1 cellular context compared by ENCODE assay signal in genomic region chr15:101445562-101446526, GRCh38.
TF ChIP-seq lines count a peak whose summit lies in the region.

No MANE protein-coding gene starts in this region.

TF ChIP-seq in K562, 482 proteins besides CTCF, POLR2A, EP300 and RAD21 (continued from another document and continues in another):
- TF ChIP-seq ZBTB49 (CRISPR knock-in tag; IDR thresholded peaks at IDR 0.05; ENCODE audit: borderline replicate concordance) (0 out of 2 replicates have a peak, but pooled peaks have one; percentile 72), PYGO2 (tag; IDR thresholded peaks at IDR 0.05) (no peak), ATF1 (CRISPR knock-in tag; IDR thresholded peaks at IDR 0.05) (no peak), ATF1 (tag; IDR thresholded peaks at IDR 0.05) (peak; percentile 45), IFI16 (CRISPR knock-in tag; IDR thresholded peaks at IDR 0.05) (no peak), HNRNPH1 (optimal IDR thresholded peaks at IDR 0.05; ENCODE audit: low read depth, low read length) (no peak), DPF2 (IDR thresholded peaks at IDR 0.05) (peak; percentile 83), MBD2 (IDR thresholded peaks at IDR 0.05; ENCODE audit: borderline replicate concordance, low read depth) (no peak), CSDE1 (IDR thresholded peaks at IDR 0.05) (no peak), ZNF695 (CRISPR knock-in tag; IDR thresholded peaks at IDR 0.05) (no peak), MYNN (IDR thresholded peaks at IDR 0.05) (no peak), MYNN (CRISPR knock-in tag; IDR thresholded peaks at IDR 0.05) (no peak), SRSF3 (IDR thresholded peaks at IDR 0.05; ENCODE audit: insufficient read depth, low read length) (no peak), SP2 (IDR thresholded peaks at IDR 0.05; ENCODE audit: extremely low read depth, low read depth, low read length, poor library complexity, severe bottlenecking) (no peak), BMI1 (IDR thresholded peaks at IDR 0.05; ENCODE audit: low read length) (no peak), STAT6 (CRISPR knock-in tag; IDR thresholded peaks at IDR 0.05) (no peak), ZNF644 (tag; IDR thresholded peaks at IDR 0.05; ENCODE audit: low read depth) (no peak), RBM15 (IDR thresholded peaks at IDR 0.05; ENCODE audit: insufficient read depth, low read length) (no peak), ELK1 (CRISPR knock-in tag; IDR thresholded peaks at IDR 0.05) (no peak), MIER1 (IDR thresholded peaks at IDR 0.05; ENCODE audit: low read depth) (no peak), NFIC (IDR thresholded peaks at IDR 0.05) (peak; percentile 66), PKNOX1 (IDR thresholded peaks at IDR 0.05) (peak; percentile 85), TFE3 (CRISPR knock-in tag; IDR thresholded peaks at IDR 0.05) (no peak), ZNF512 (tag; IDR thresholded peaks at IDR 0.05) (no peak), ZNF511 (CRISPR knock-in tag; IDR thresholded peaks at IDR 0.05) (no peak), CBX3 (IDR thresholded peaks at IDR 0.05; ENCODE audit: borderline replicate concordance in 1 of 2, low read length in 2 of 2) (peak in 1 of 2 experiments; percentile 39; a peak in 1 of 3 replicates), CBFB (CRISPR knock-in tag; IDR thresholded peaks at IDR 0.05) (no peak), BCLAF1 (IDR thresholded peaks at IDR 0.05; ENCODE audit: borderline replicate concordance in 1 of 2, control insufficient read depth in 1 of 2, low read depth in 2 of 2, low read length in 1 of 2) (no peak), SIN3B (IDR thresholded peaks at IDR 0.05; ENCODE audit: low read depth) (no peak), HDAC8 (tag; IDR thresholded peaks at IDR 0.05) (peak; percentile 57; the same call in 1 of the 2 replicates)
- TF ChIP-seq, protein P1, sequence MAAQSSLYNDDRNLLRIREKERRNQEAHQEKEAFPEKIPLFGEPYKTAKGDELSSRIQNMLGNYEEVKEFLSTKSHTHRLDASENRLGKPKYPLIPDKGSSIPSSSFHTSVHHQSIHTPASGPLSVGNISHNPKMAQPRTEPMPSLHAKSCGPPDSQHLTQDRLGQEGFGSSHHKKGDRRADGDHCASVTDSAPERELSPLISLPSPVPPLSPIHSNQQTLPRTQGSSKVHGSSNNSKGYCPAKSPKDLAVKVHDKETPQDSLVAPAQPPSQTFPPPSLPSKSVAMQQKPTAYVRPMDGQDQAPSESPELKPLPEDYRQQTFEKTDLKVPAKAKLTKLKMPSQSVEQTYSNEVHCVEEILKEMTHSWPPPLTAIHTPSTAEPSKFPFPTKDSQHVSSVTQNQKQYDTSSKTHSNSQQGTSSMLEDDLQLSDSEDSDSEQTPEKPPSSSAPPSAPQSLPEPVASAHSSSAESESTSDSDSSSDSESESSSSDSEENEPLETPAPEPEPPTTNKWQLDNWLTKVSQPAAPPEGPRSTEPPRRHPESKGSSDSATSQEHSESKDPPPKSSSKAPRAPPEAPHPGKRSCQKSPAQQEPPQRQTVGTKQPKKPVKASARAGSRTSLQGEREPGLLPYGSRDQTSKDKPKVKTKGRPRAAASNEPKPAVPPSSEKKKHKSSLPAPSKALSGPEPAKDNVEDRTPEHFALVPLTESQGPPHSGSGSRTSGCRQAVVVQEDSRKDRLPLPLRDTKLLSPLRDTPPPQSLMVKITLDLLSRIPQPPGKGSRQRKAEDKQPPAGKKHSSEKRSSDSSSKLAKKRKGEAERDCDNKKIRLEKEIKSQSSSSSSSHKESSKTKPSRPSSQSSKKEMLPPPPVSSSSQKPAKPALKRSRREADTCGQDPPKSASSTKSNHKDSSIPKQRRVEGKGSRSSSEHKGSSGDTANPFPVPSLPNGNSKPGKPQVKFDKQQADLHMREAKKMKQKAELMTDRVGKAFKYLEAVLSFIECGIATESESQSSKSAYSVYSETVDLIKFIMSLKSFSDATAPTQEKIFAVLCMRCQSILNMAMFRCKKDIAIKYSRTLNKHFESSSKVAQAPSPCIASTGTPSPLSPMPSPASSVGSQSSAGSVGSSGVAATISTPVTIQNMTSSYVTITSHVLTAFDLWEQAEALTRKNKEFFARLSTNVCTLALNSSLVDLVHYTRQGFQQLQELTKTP (IDR thresholded peaks at IDR 0.05; ENCODE audit: low read depth in 1 of 2, partially characterized antibody in 2 of 2): peak in 1 of 2 experiments; percentile 92
